In the genomic region with DNA sequence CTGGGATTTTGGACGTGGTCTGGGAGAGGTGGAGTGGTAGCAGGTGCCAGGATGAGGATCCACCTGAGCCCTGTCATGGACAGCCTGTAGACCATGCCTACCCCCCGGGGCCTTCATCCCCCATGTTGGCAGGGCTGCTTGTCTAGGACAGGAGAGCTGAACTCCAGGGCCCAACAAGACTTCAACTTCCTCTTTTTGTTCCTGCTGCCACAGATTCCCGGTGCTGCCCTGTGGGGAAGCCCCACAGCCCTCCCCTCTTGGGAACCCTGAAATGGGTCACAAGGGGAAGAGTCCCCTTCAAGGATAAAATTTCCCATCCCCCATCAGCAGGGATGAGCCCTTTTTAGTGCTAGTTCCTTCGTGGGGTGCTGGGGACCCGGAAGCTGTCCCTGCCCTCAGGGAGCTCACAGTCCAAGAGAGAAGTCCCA, we compare ENCODE assay signal across 13 cellular contexts. TPM values are rescaled to one million over a fixed set of nuclear protein-coding genes. Genes with fewer than 3 reads are reported as not detected.
DNase-seq lines count a peak whose midpoint lies in the region; ATAC-seq and TF ChIP-seq lines count a peak whose summit lies in the region.
"Had no signal": no experiment of that assay in that cellular context is flagged by ENCODE, and none has a peak within 500 bp of the region (broad histone marks: within the 10 kb centered on the region; RNA-seq: fewer than 3 reads in every experiment).

No MANE protein-coding gene starts in this region.

- no peak overlapping the region for H3K18ac ChIP-seq in IMR-90 (ENCODE audit: low read depth, low read length)

- intact Hi-C loops in IMR-90 (cut with micrococcal nuclease) = no loop called here
- intact Hi-C loops in activated CD8-positive, alpha-beta T cell treated with anti-CD3 and anti-CD28 coated beads for 36 hours (cut with micrococcal nuclease) = no loop called here

- H3K27ac Mint-ChIP-seq in CD4-positive, CD25-positive, alpha-beta regulatory T cell = peak overlapping the region; percentile 90 to 91 (median 90)
- peak overlapping the region; percentile 74 for H3K27ac Mint-ChIP-seq in activated CD8-positive, alpha-beta T cell treated with anti-CD3 and anti-CD28 coated beads for 36 hours
- no peak overlapping the region for H3K27ac Mint-ChIP-seq in mesothelial cell of epicardium

- peaks cover 6 to 18% of the 10 kb centered on the region in 2 experiments; a peak in 3 of 4 replicates for H3K79me1 ChIP-seq in IMR-90 (ENCODE audit: low read depth in 1 of 2, low read length in 2 of 2)

- H2BK120ac ChIP-seq in IMR-90 (ENCODE audit: low read depth, low read length) = no peak overlapping the region

- no peak overlapping the region for H2BK20ac ChIP-seq in IMR-90 (ENCODE audit: low read depth, low read length)

- CTCF ChIA-PET in IMR-90 (lab: Yijun Ruan, JAX) = no interaction called here
- CTCF ChIA-PET in activated CD8-positive, alpha-beta T cell treated with anti-CD3 and anti-CD28 coated beads for 36 hours (lab: Charles Lee) = interaction anchor here (1.5 to 5.1 kb wide), 5 partner anchors 12 to 204 kb away, joined by 4 to 32 read pairs (median 14); a partner anchor contains a TSS

- H4K91ac ChIP-seq in IMR-90 (ENCODE audit: insufficient read depth, low read depth, low read length) = no peak overlapping the region

- no peak overlapping the region for H4K8ac ChIP-seq in IMR-90 (ENCODE audit: low read depth in 2 of 2, low read length in 2 of 2)

- no peaks in the 10 kb centered on the region for H3K36me3 ChIP-seq in CD4-positive, CD25-positive, alpha-beta regulatory T cell (ENCODE audit: control insufficient read depth, insufficient read depth, low read length)
- H3K36me3 ChIP-seq in IMR-90 (ENCODE audit: control insufficient read depth, insufficient read depth, low read length) = no peaks in the 10 kb centered on the region
- H3K36me3 ChIP-seq: heart left ventricle, right atrium auricular region had no signal

- H3K9me3 ChIP-seq in CD4-positive, CD25-positive, alpha-beta regulatory T cell (ENCODE audit: control insufficient read depth in 2 of 2, low read length in 2 of 2) = no peaks in the 10 kb centered on the region
- no peaks in the 10 kb centered on the region for H3K9me3 ChIP-seq in IMR-90 (ENCODE audit: control insufficient read depth, insufficient read depth, low read length)
- H3K9me3 ChIP-seq: heart left ventricle, right atrium auricular region had no signal

- H3K27me3 ChIP-seq in CD4-positive, CD25-positive, alpha-beta regulatory T cell (ENCODE audit: control insufficient read depth, insufficient read depth, low read length) = no peaks in the 10 kb centered on the region
- H3K27me3 ChIP-seq in IMR-90 (ENCODE audit: control insufficient read depth, insufficient read depth, low read length) = no peaks in the 10 kb centered on the region
- H3K27me3 ChIP-seq: right atrium auricular region had no signal

- in situ Hi-C loops in IMR-90 (cut with MboI; ENCODE audit: low sequenced_read_pairs) = no loop called here

- no peak overlapping the region for H3K23ac ChIP-seq in IMR-90 (ENCODE audit: low read depth, low read length)

- BruUV-seq in IMR-90 (replicated peaks; lab: Mats Ljungman, UMichigan) = no TSS peak

- ATAC-seq in CD4-positive, CD25-positive, alpha-beta regulatory T cell (ENCODE audit: low read depth in 2 of 2) = no peak
- ATAC-seq in IMR-90 (ENCODE audit: low read depth) (no peak), HG02852 (IDR thresholded peaks at IDR 0.05; ENCODE audit: unreplicated experiment) (no peak), GM18517 (IDR thresholded peaks at IDR 0.05; ENCODE audit: unreplicated experiment) (no peak)
- no peak for ATAC-seq in activated CD8-positive, alpha-beta T cell treated with anti-CD3 and anti-CD28 coated beads for 36 hours
- ATAC-seq: heart left ventricle had no signal

- H3K4me1 Mint-ChIP-seq in CD4-positive, CD25-positive, alpha-beta regulatory T cell = peaks cover 6 to 64% (median 43%) of the 10 kb centered on the region in 4 donors
- H3K4me1 Mint-ChIP-seq in activated CD8-positive, alpha-beta T cell treated with anti-CD3 and anti-CD28 coated beads for 36 hours (ENCODE audit: low read depth) = peaks cover 46% of the 10 kb centered on the region
- H3K4me1 Mint-ChIP-seq in mesothelial cell of epicardium = peaks cover 18% of the 10 kb centered on the region

- peak overlapping the region; percentile 93 to 99 (median 96) for H3K4me3 Mint-ChIP-seq in CD4-positive, CD25-positive, alpha-beta regulatory T cell
- peak overlapping the region; percentile 95 for H3K4me3 Mint-ChIP-seq in activated CD8-positive, alpha-beta T cell treated with anti-CD3 and anti-CD28 coated beads for 36 hours
- H3K4me3 Mint-ChIP-seq in mesothelial cell of epicardium = peak overlapping the region; percentile 94

- peaks cover 5% of the 10 kb centered on the region; the same call in 1 of the 2 replicates for H3K9me1 ChIP-seq in IMR-90 (ENCODE audit: insufficient read depth, low read length)

- POLR2A ChIA-PET in IMR-90 (lab: Charles Lee; ENCODE audit: unreplicated experiment) = no interaction called here
- POLR2A ChIA-PET in activated CD8-positive, alpha-beta T cell treated with anti-CD3 and anti-CD28 coated beads for 36 hours (lab: Charles Lee) = interaction anchor here (0.6 to 8.1 kb wide), 6 partner anchors 12 to 240 kb away, joined by 3 to 102 read pairs (median 16); a partner anchor contains a TSS

- no peaks in the 10 kb centered on the region for H4K20me1 ChIP-seq in IMR-90 (ENCODE audit: insufficient read depth, low read length)

- dilution Hi-C loops in IMR-90 (cut with HindIII; ENCODE audit: low sequenced_read_pairs, unreplicated experiment) = no loop called here

- H2BK5ac ChIP-seq in IMR-90 (ENCODE audit: low read depth, low read length, poor library complexity, severe bottlenecking) = no peak overlapping the region

- no peak overlapping the region for H3K4me3 ChIP-seq in CD4-positive, CD25-positive, alpha-beta regulatory T cell (ENCODE audit: low read depth, low read length)
- H3K4me3 ChIP-seq in IMR-90 (ENCODE audit: insufficient read depth, low read depth, low read length) = no peak overlapping the region

- H2AK5ac ChIP-seq in IMR-90 (ENCODE audit: low read depth, low read length) = no peak overlapping the region

- no peak overlapping the region for H2BK15ac ChIP-seq in IMR-90 (ENCODE audit: low read depth, low read length)

- H3K56ac ChIP-seq in IMR-90 (ENCODE audit: extremely low read depth, insufficient read depth, low read length) = no peak overlapping the region

- no peak for DNase-seq in CD4-positive, CD25-positive, alpha-beta regulatory T cell
- DNase-seq in IMR-90 (no peak), mesothelial cell of epicardium (ENCODE audit: low spot score in 2 of 2, unreplicated experiment in 2 of 2) (no peak), NCI-H748 treated with DMSO at 0.1 percent for 48 hours (lab: John Stamatoyannopoulos, UW) (no peak), RPMI8226 (no peak)
- DNase-seq in activated CD8-positive, alpha-beta T cell treated with anti-CD3 and anti-CD28 coated beads for 36 hours = no peak
- DNase-seq: heart left ventricle, mesendoderm, NCI-H187 had no signal

- H3K14ac ChIP-seq in IMR-90 (replicated peaks; ENCODE audit: low read depth, low read length) = no peak overlapping the region

- H3K9ac ChIP-seq in IMR-90 (ENCODE audit: low read depth, low read length) = no peak overlapping the region

- H2AK9ac ChIP-seq in IMR-90 (replicated peaks; ENCODE audit: low read depth, low read length, poor library complexity) = peak overlapping the region; percentile 76

- peak overlapping the region; percentile 33 for H2AFZ ChIP-seq in IMR-90 (replicated peaks; ENCODE audit: low read length, poor library complexity)

- H3K36me3 Mint-ChIP-seq in CD4-positive, CD25-positive, alpha-beta regulatory T cell = no peaks in the 10 kb centered on the region
- H3K36me3 Mint-ChIP-seq in activated CD8-positive, alpha-beta T cell treated with anti-CD3 and anti-CD28 coated beads for 36 hours (ENCODE audit: low read depth) = peaks cover 23% of the 10 kb centered on the region
- H3K36me3 Mint-ChIP-seq in mesothelial cell of epicardium = no peaks in the 10 kb centered on the region

- TF ChIP-seq RAD21 in IMR-90 (IDR thresholded peaks at IDR 0.05; ENCODE audit: low read length) = no peak

- H3K4me2 ChIP-seq in IMR-90 (ENCODE audit: low read depth, low read length) = no peak overlapping the region

- no peak overlapping the region for H4K5ac ChIP-seq in IMR-90 (ENCODE audit: low read depth, low read length)

- TF ChIP-seq CTCF in IMR-90 (conservative IDR thresholded peaks at IDR 0.05; ENCODE audit: low read depth, low read length) (no peak), mesothelial cell of epicardium (IDR thresholded peaks at IDR 0.05; ENCODE audit: unreplicated experiment) (no peak)
- TF ChIP-seq CTCF in activated CD8-positive, alpha-beta T cell treated with anti-CD3 and anti-CD28 coated beads for 36 hours (IDR thresholded peaks at IDR 0.05) = no peak

- H3K4ac ChIP-seq in IMR-90 (ENCODE audit: low read depth, low read length) = no peak overlapping the region

- TF ChIP-seq POLR2A in IMR-90 (IDR thresholded peaks at IDR 0.05; ENCODE audit: low read depth, low read length) = no peak

- no peak overlapping the region for H3K27ac ChIP-seq in CD4-positive, CD25-positive, alpha-beta regulatory T cell (ENCODE audit: insufficient read depth, low read length, poor library complexity, severe bottlenecking)
- no peak overlapping the region for H3K27ac ChIP-seq in IMR-90 (ENCODE audit: insufficient read depth, low read length)

- H3K4me1 ChIP-seq in CD4-positive, CD25-positive, alpha-beta regulatory T cell (ENCODE audit: control insufficient read depth, insufficient read depth, low read length, poor library complexity, severe bottlenecking) = peaks cover 60% of the 10 kb centered on the region
- H3K4me1 ChIP-seq in IMR-90 (ENCODE audit: control insufficient read depth, insufficient read depth, low read length) = peaks cover 13% of the 10 kb centered on the region

- peaks cover 0 to 2% (median 0%) of the 10 kb centered on the region in 7 donors for H3K9me3 Mint-ChIP-seq in CD4-positive, CD25-positive, alpha-beta regulatory T cell
- no peaks in the 10 kb centered on the region for H3K9me3 Mint-ChIP-seq in activated CD8-positive, alpha-beta T cell treated with anti-CD3 and anti-CD28 coated beads for 36 hours
- no peaks in the 10 kb centered on the region for H3K9me3 Mint-ChIP-seq in mesothelial cell of epicardium

- WGBS in IMR-90 (ENCODE audit: extremely low coverage in 2 of 2, insufficient read length in 1 of 2), 2 experiments = no CpG with 5 or more reads among the region's 5 CpGs

- H3K27me3 Mint-ChIP-seq in CD4-positive, CD25-positive, alpha-beta regulatory T cell = peaks cover 5% of the 10 kb centered on the region
- H3K27me3 Mint-ChIP-seq in activated CD8-positive, alpha-beta T cell treated with anti-CD3 and anti-CD28 coated beads for 36 hours = no peaks in the 10 kb centered on the region
- peaks cover 7% of the 10 kb centered on the region for H3K27me3 Mint-ChIP-seq in mesothelial cell of epicardium (ENCODE audit: low read depth)

RNA-seq across cellular contexts. Expression of a gene that starts 1.3 kb away (rescaled TPM):
- total RNA-seq in CD4-positive, CD25-positive, alpha-beta regulatory T cell = 29.4 TPM
- 10 to 100 TPM; 50.8 to 60.6 (median 52.0) TPM for polyA plus RNA-seq in CD4-positive, CD25-positive, alpha-beta regulatory T cell
- total RNA-seq in IMR-90 (2012; rRNA removed) = 43.6 and 55.7 TPM in 2 replicates
- 84.9 and 87.6 TPM in 2 replicates for polyA plus RNA-seq in IMR-90 (2012; rRNA removed)
- polyA plus RNA-seq in IMR-90 (2012; cell fraction: cytosol; rRNA removed) = 81.3 and 97.7 TPM in 2 replicates
- polyA plus RNA-seq in IMR-90 (2012; cell fraction: nucleus; rRNA removed; ENCODE audit: low replicate concordance) = 105 and 123 TPM in 2 replicates
- total RNA-seq in activated CD8-positive, alpha-beta T cell treated with anti-CD3 and anti-CD28 coated beads for 36 hours = 10 to 100 TPM; 71.8 to 76.4 TPM
- 75.0 to 80.5 TPM (median 75.6 TPM) in 3 replicates for total RNA-seq in mesothelial cell of epicardium

RNA-seq across cellular contexts. Expression of a gene that starts 13.0 kb away (rescaled TPM):
- 12.8 TPM for total RNA-seq in CD4-positive, CD25-positive, alpha-beta regulatory T cell
- 10 to 100 TPM; 25.2 to 40.1 (median 32.1) TPM for polyA plus RNA-seq in CD4-positive, CD25-positive, alpha-beta regulatory T cell
- total RNA-seq in IMR-90 (2012; rRNA removed) (2.5 and 3.0 TPM in 2 replicates), mesothelial cell of epicardium (9.4 to 11.7 TPM (median 10.1 TPM) in 3 replicates)
- polyA plus RNA-seq in IMR-90 (2012; rRNA removed) = 8.4 and 13.6 TPM in 2 replicates
- 18.3 and 20.0 TPM in 2 replicates for polyA plus RNA-seq in IMR-90 (2012; cell fraction: cytosol; rRNA removed)
- 23.1 and 53.1 TPM in 2 replicates for polyA plus RNA-seq in IMR-90 (2012; cell fraction: nucleus; rRNA removed; ENCODE audit: low replicate concordance)
- 10 to 100 TPM; 14.1 to 15.7 TPM for total RNA-seq in activated CD8-positive, alpha-beta T cell treated with anti-CD3 and anti-CD28 coated beads for 36 hours

RNA-seq across cellular contexts. Expression of a gene that starts 15.0 kb away (rescaled TPM):
- 2.9 TPM for total RNA-seq in CD4-positive, CD25-positive, alpha-beta regulatory T cell
- polyA plus RNA-seq in CD4-positive, CD25-positive, alpha-beta regulatory T cell = 1 to 10 TPM; 1.4 to 2.6 (median 1.9) TPM
- total RNA-seq in IMR-90 (2012; rRNA removed) = 1.4 and 2.0 TPM in 2 replicates
- polyA plus RNA-seq in IMR-90 (2012; rRNA removed) = 4.4 and 5.8 TPM in 2 replicates
- 2.1 and 6.4 TPM in 2 replicates for polyA plus RNA-seq in IMR-90 (2012; cell fraction: cytosol; rRNA removed)
- polyA plus RNA-seq in IMR-90 (2012; cell fraction: nucleus; rRNA removed; ENCODE audit: low replicate concordance) = 6.6 and 10.9 TPM in 2 replicates
- total RNA-seq in activated CD8-positive, alpha-beta T cell treated with anti-CD3 and anti-CD28 coated beads for 36 hours = 10 to 100 TPM in 1 of 2 experiments, 1 to 10 TPM in 1; 9.3 to 10.4 TPM
- 12.4 to 14.3 TPM (median 13.4 TPM) in 3 replicates for total RNA-seq in mesothelial cell of epicardium

RNA-seq across cellular contexts. Expression of a gene that starts 17.7 kb away (rescaled TPM):
- 0.35 TPM for total RNA-seq in CD4-positive, CD25-positive, alpha-beta regulatory T cell
- polyA plus RNA-seq in CD4-positive, CD25-positive, alpha-beta regulatory T cell = 1 to 10 TPM in 1 of 4 donors, under 1 TPM in 3; 0.40 to 1.1 (median 0.55) TPM
- not detected in 2 replicates for total RNA-seq in IMR-90 (2012; rRNA removed)
- polyA plus RNA-seq in IMR-90 (2012; rRNA removed) = not detected in 2 replicates
- 0.04 TPM in 1 of 2 replicates, not detected in the other for polyA plus RNA-seq in IMR-90 (2012; cell fraction: cytosol; rRNA removed)
- not detected in 2 replicates for polyA plus RNA-seq in IMR-90 (2012; cell fraction: nucleus; rRNA removed; ENCODE audit: low replicate concordance)
- total RNA-seq in activated CD8-positive, alpha-beta T cell treated with anti-CD3 and anti-CD28 coated beads for 36 hours = under 1 TPM; 0.20 to 0.36 TPM
- not detected in 3 replicates for total RNA-seq in mesothelial cell of epicardium
- total RNA-seq: right atrium auricular region, urinary bladder had no signal
- polyA plus RNA-seq: heart left ventricle had no signal

RNA-seq across cellular contexts. Expression of a gene that starts 38.1 kb away (rescaled TPM):
- 385 TPM for total RNA-seq in CD4-positive, CD25-positive, alpha-beta regulatory T cell
- polyA plus RNA-seq in CD4-positive, CD25-positive, alpha-beta regulatory T cell = 1 to 10 TPM; 6.3 to 8.2 (median 6.7) TPM
- 16.1 TPM in 2 replicates for total RNA-seq in IMR-90 (2012; rRNA removed)
- polyA plus RNA-seq in IMR-90 (2012; rRNA removed) = 32.3 and 34.7 TPM in 2 replicates
- polyA plus RNA-seq in IMR-90 (2012; cell fraction: cytosol; rRNA removed) = 27.9 and 40.3 TPM in 2 replicates
- polyA plus RNA-seq in IMR-90 (2012; cell fraction: nucleus; rRNA removed; ENCODE audit: low replicate concordance) = 81.8 and 143 TPM in 2 replicates
- 100 to 1,000 TPM; 251 to 253 TPM for total RNA-seq in activated CD8-positive, alpha-beta T cell treated with anti-CD3 and anti-CD28 coated beads for 36 hours
- 51.7 to 56.6 TPM (median 55.8 TPM) in 3 replicates for total RNA-seq in mesothelial cell of epicardium
